ENCODE assay signal across 25 cellular contexts in genomic region chr4:54764501-54764900, GRCh38.
DNase-seq lines count a peak whose midpoint lies in the region; ATAC-seq and TF ChIP-seq lines count a peak whose summit lies in the region.
"Had no signal": no experiment of that assay in that cellular context is flagged by ENCODE, and none has a peak within 500 bp of the region (broad histone marks: within the 10 kb centered on the region; RNA-seq: fewer than 3 reads in every experiment).

No MANE protein-coding gene starts in this region.

- H3K36me3 ChIP-seq in neural progenitor cell: no peaks in the 10 kb centered on the region
- H3K36me3 ChIP-seq: BE2C, MG63 had no signal

- H3K9me3 Mint-ChIP-seq in neural progenitor cell: peaks cover 25% of the 10 kb centered on the region

- TF ChIP-seq CTCF in neural progenitor cell (IDR thresholded peaks at IDR 0.05): no peak

- H3K27ac Mint-ChIP-seq in neural progenitor cell: no peak overlapping the region
- H3K27ac Mint-ChIP-seq: T-cell had no signal

- peak overlapping the region; percentile 21 for H2AFZ ChIP-seq in neural progenitor cell (replicated peaks)
- H2AFZ ChIP-seq: GM23248 had no signal

- no peak for ATAC-seq in GM21390 (IDR thresholded peaks at IDR 0.05; ENCODE audit: unreplicated experiment)
- no peak for ATAC-seq in HG02885 (IDR thresholded peaks at IDR 0.05; ENCODE audit: poor library complexity, unreplicated experiment)
- ATAC-seq: T-cell had no signal

- no peaks in the 10 kb centered on the region for H3K4me1 ChIP-seq in neural progenitor cell
- H3K4me1 ChIP-seq: BE2C had no signal

- H3K27me3 Mint-ChIP-seq in neural progenitor cell (ENCODE audit: insufficient read depth, low read depth): no peaks in the 10 kb centered on the region
- H3K27me3 Mint-ChIP-seq: T-cell had no signal

- no peaks in the 10 kb centered on the region for H4K20me1 ChIP-seq in neural progenitor cell (ENCODE audit: low read depth)

- H3K9ac ChIP-seq in neural progenitor cell: no peak overlapping the region
- H3K9ac ChIP-seq: GM23248 had no signal

- DNase-seq in NCI-H2107 treated with DMSO at 0.1 percent for 48 hours (lab: John Stamatoyannopoulos, UW; ENCODE audit: unreplicated experiment) (peak; percentile 13), NCI-H2107 (lab: John Stamatoyannopoulos, UW) (no peak), LHCN-M2 (ENCODE audit: low read depth) (peak; percentile 23), NCI-H69 (lab: John Stamatoyannopoulos, UW) (peak; percentile 63), neural progenitor cell (ENCODE audit: low spot score) (no peak), iPS-NIHi7 (ENCODE audit: extremely low spot score) (no peak)
- DNase-seq: 8988T, ACHN, BE2C, Calu3, GM23248, H7, KBM-7, MG63, NCI-H1105 treated with DMSO at 0.1 percent for 48 hours, NCI-H1694, NCI-H2029 treated with DMSO at 0.1 percent for 48 hours, NCI-H226, NCI-H510A, NCI-H774, Right ventricle myocardium superior, RPMI8226, T-cell had no signal

- no peaks in the 10 kb centered on the region for H3K27me3 ChIP-seq in neural progenitor cell
- H3K27me3 ChIP-seq: BE2C, MG63 had no signal

- H3K4me2 ChIP-seq in neural progenitor cell: no peak overlapping the region

- H3K9me3 ChIP-seq in neural progenitor cell (ENCODE audit: low read depth): no peaks in the 10 kb centered on the region
- H3K9me3 ChIP-seq: BE2C, MG63 had no signal

- no peak overlapping the region for H3K4me3 ChIP-seq in neural progenitor cell
- H3K4me3 ChIP-seq: GM23248, MG63 had no signal

- H3F3A ChIP-seq in neural progenitor cell (ENCODE audit: low read depth): no peaks in the 10 kb centered on the region

- no peaks in the 10 kb centered on the region for H3K36me3 Mint-ChIP-seq in neural progenitor cell
- H3K36me3 Mint-ChIP-seq: T-cell had no signal

- H3K79me2 ChIP-seq in neural progenitor cell (ENCODE audit: low read depth): no peaks in the 10 kb centered on the region

- no peak overlapping the region for H3K4me3 Mint-ChIP-seq in neural progenitor cell
- H3K4me3 Mint-ChIP-seq: T-cell had no signal

- H3K4me1 Mint-ChIP-seq in neural progenitor cell: no peaks in the 10 kb centered on the region
- H3K4me1 Mint-ChIP-seq: T-cell had no signal

- H3K27ac ChIP-seq in neural progenitor cell: no peak overlapping the region
- H3K27ac ChIP-seq: GM23248 had no signal

Comparison
In these comparisons a context has a peak if more than half of its experiments do, and no peak if none do; other contexts are left out.
1. DNase-seq: peak in NCI-H2107 treated with DMSO at 0.1 percent for 48 hours (single experiment), LHCN-M2 (single experiment) and NCI-H69 (single experiment); none in NCI-H2107 (single experiment), neural progenitor cell (single experiment) and iPS-NIHi7 (single experiment).